Comparison of ENCODE assay signal across 7 cellular contexts in the genomic region with DNA sequence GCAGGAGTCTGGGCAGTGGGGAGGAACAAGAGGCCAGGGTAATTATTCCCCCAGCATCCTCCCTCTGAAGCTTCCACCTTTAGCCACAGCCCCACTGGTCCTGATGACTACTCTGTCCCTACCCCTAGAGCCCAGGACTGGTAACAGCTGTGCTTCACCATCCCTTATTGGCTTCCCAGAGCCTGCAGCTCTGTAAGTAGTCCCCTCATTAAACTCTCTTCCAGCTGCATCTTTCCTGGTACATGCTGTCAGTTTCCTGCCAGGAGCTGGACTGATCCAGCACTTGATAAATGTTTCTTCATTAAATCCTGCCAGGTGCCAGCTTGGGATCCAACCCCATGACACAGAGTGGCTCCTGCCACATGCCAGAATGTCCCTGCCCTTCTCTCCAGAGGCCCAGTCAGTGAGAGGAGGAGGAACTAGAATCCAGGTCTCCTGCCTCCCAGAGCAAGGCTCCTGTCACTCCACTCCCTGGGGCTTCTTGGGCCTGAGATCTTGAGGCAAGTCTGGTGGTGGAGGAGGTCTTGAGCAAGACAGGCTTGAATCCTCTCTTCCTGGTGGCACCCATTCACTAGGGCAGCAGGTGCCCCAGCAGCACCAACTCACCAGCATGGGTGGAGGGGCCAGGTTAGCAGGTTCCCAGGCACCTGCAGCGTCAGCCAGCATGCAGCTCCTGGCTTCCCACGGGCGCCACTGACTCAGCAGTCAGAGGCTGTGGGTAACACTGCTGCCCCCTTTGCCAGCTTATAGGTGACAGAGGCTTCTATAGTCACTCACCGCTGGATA. TPM values are rescaled to one million over a fixed set of nuclear protein-coding genes. Genes with fewer than 3 reads are reported as not detected.
DNase-seq lines count a peak whose midpoint lies in the region; ATAC-seq and TF ChIP-seq lines count a peak whose summit lies in the region.
"Had no signal": no experiment of that assay in that cellular context is flagged by ENCODE, and none has a peak within 500 bp of the region (broad histone marks: within the 10 kb centered on the region; RNA-seq: fewer than 3 reads in every experiment).

No MANE protein-coding gene starts in this region.

- 46 to 51% methylated on average over 4 of the region's 4 CpGs for WGBS in esophagus, 2 donors

- H3K36me3 ChIP-seq in esophagus (ENCODE audit: control insufficient read depth in 2 of 2, insufficient read depth in 2 of 2, low read length in 1 of 2), result peaks cover 7 to 10% of the 10 kb centered on the region in 2 donors

- CTCF ChIA-PET in activated CD8-positive, alpha-beta T cell treated with anti-CD3 and anti-CD28 coated beads for 36 hours (lab: Charles Lee), result interaction anchor here (1.4 to 12.8 kb wide), 18 partner anchors 11 to 318 kb away, joined by 3 to 312 read pairs (median 17); a partner anchor contains a TSS
- CTCF ChIA-PET in activated CD8-positive, alpha-beta T cell treated with anti-CD3 and anti-CD28 coated beads, Interleukin-2, amount 10 ng/mL, durations not matched to agents 7 days and 5 days (lab: Charles Lee), result interaction anchor here (0.7 to 11.6 kb wide), 19 partner anchors 11 to 269 kb away, joined by 3 to 342 read pairs (median 10); a partner anchor contains a TSS

- H3K4me1 ChIP-seq in esophagus (ENCODE audit: control insufficient read depth in 2 of 2, insufficient read depth in 2 of 2, low read length in 1 of 2), result peaks cover 3 to 14% of the 10 kb centered on the region in 2 donors

- intact Hi-C loops in activated CD8-positive, alpha-beta T cell treated with anti-CD3 and anti-CD28 coated beads for 36 hours (cut with micrococcal nuclease), result loop anchor here (5.0 to 10.0 kb wide), 3 partner anchors 38 to 148 kb away; no protein-coding TSS in a partner anchor

- H3K36me3 Mint-ChIP-seq in activated CD8-positive, alpha-beta T cell treated with anti-CD3 and anti-CD28 coated beads for 36 hours (ENCODE audit: low read depth), result no peaks in the 10 kb centered on the region
- no peaks in the 10 kb centered on the region for H3K36me3 Mint-ChIP-seq in activated CD8-positive, alpha-beta T cell treated with anti-CD3 and anti-CD28 coated beads, Interleukin-2, amount 10 ng/mL, durations not matched to agents 7 days and 5 days (ENCODE audit: low read depth)
- no peaks in the 10 kb centered on the region for H3K36me3 Mint-ChIP-seq in type B pancreatic cell

- H3K27me3 ChIP-seq in esophagus (ENCODE audit: control insufficient read depth in 1 of 2, insufficient read depth in 2 of 2, low read length in 2 of 2), result no peaks in the 10 kb centered on the region

- DNase-seq in activated CD8-positive, alpha-beta T cell treated with anti-CD3 and anti-CD28 coated beads for 36 hours, result peak; percentile 15
- DNase-seq in activated CD8-positive, alpha-beta T cell treated with anti-CD3 and anti-CD28 coated beads, Interleukin-2, amount 10 ng/mL, durations not matched to agents 7 days and 5 days, result no peak
- peak; percentile 44 for DNase-seq in type B pancreatic cell (ENCODE audit: extremely low spot score, unreplicated experiment)
- DNase-seq: activated T-cell treated with anti-CD3 and anti-CD28 coated beads for 4 hours had no signal

- peaks cover 4% of the 10 kb centered on the region for H3K27me3 Mint-ChIP-seq in activated CD8-positive, alpha-beta T cell treated with anti-CD3 and anti-CD28 coated beads for 36 hours
- peaks cover 9% of the 10 kb centered on the region for H3K27me3 Mint-ChIP-seq in activated CD8-positive, alpha-beta T cell treated with anti-CD3 and anti-CD28 coated beads, Interleukin-2, amount 10 ng/mL, durations not matched to agents 7 days and 5 days (ENCODE audit: low read depth)
- H3K27me3 Mint-ChIP-seq in type B pancreatic cell, result peaks cover 4% of the 10 kb centered on the region

- no peak overlapping the region for H3K4me3 Mint-ChIP-seq in activated CD8-positive, alpha-beta T cell treated with anti-CD3 and anti-CD28 coated beads for 36 hours
- H3K4me3 Mint-ChIP-seq in activated CD8-positive, alpha-beta T cell treated with anti-CD3 and anti-CD28 coated beads, Interleukin-2, amount 10 ng/mL, durations not matched to agents 7 days and 5 days, result no peak overlapping the region
- H3K4me3 Mint-ChIP-seq in type B pancreatic cell, result no peak overlapping the region

- H3K4me1 Mint-ChIP-seq in activated CD8-positive, alpha-beta T cell treated with anti-CD3 and anti-CD28 coated beads for 36 hours (ENCODE audit: low read depth), result no peaks in the 10 kb centered on the region
- H3K4me1 Mint-ChIP-seq in activated CD8-positive, alpha-beta T cell treated with anti-CD3 and anti-CD28 coated beads, Interleukin-2, amount 10 ng/mL, durations not matched to agents 7 days and 5 days (ENCODE audit: low read depth), result peaks cover 2% of the 10 kb centered on the region
- peaks cover 5% of the 10 kb centered on the region for H3K4me1 Mint-ChIP-seq in type B pancreatic cell (ENCODE audit: unreplicated experiment)

- H3K27ac Mint-ChIP-seq in activated CD8-positive, alpha-beta T cell treated with anti-CD3 and anti-CD28 coated beads for 36 hours, result no peak overlapping the region
- no peak overlapping the region for H3K27ac Mint-ChIP-seq in activated CD8-positive, alpha-beta T cell treated with anti-CD3 and anti-CD28 coated beads, Interleukin-2, amount 10 ng/mL, durations not matched to agents 7 days and 5 days
- H3K27ac Mint-ChIP-seq in type B pancreatic cell, result peak overlapping the region; percentile 75

- H3K27ac ChIP-seq in esophagus (ENCODE audit: low read depth in 2 of 2, low read length in 1 of 2), result peak overlapping the region; percentile 22 to 52

- H3K4me3 ChIP-seq in esophagus (ENCODE audit: low read depth in 1 of 2, low read length in 2 of 2), result no peak overlapping the region

- TF ChIP-seq CTCF in activated CD8-positive, alpha-beta T cell treated with anti-CD3 and anti-CD28 coated beads for 36 hours (IDR thresholded peaks at IDR 0.05), result no peak
- TF ChIP-seq CTCF in type B pancreatic cell (conservative IDR thresholded peaks at IDR 0.05), result no peak

- peak; percentile 28 for ATAC-seq in activated CD8-positive, alpha-beta T cell treated with anti-CD3 and anti-CD28 coated beads for 36 hours
- no peak for ATAC-seq in activated CD8-positive, alpha-beta T cell treated with anti-CD3 and anti-CD28 coated beads, Interleukin-2, amount 10 ng/mL, durations not matched to agents 7 days and 5 days
- no peak for ATAC-seq in HG03175 (IDR thresholded peaks at IDR 0.05; ENCODE audit: unreplicated experiment)
- no peak for ATAC-seq in HG03469 (IDR thresholded peaks at IDR 0.05; ENCODE audit: unreplicated experiment)

- no peaks in the 10 kb centered on the region for H3K9me3 Mint-ChIP-seq in activated CD8-positive, alpha-beta T cell treated with anti-CD3 and anti-CD28 coated beads for 36 hours
- H3K9me3 Mint-ChIP-seq in activated CD8-positive, alpha-beta T cell treated with anti-CD3 and anti-CD28 coated beads, Interleukin-2, amount 10 ng/mL, durations not matched to agents 7 days and 5 days (ENCODE audit: insufficient read depth), result no peaks in the 10 kb centered on the region
- no peaks in the 10 kb centered on the region for H3K9me3 Mint-ChIP-seq in type B pancreatic cell

- no peaks in the 10 kb centered on the region for H3K9me3 ChIP-seq in esophagus (ENCODE audit: control insufficient read depth in 2 of 2, insufficient read depth in 1 of 2, low read depth in 1 of 2, low read length in 1 of 2)

- POLR2A ChIA-PET in activated CD8-positive, alpha-beta T cell treated with anti-CD3 and anti-CD28 coated beads for 36 hours (lab: Charles Lee), result interaction anchor here (0.6 kb wide), 1 partner anchor 111 kb away, joined by 4 read pairs; no protein-coding TSS in a partner anchor
- POLR2A ChIA-PET in activated CD8-positive, alpha-beta T cell treated with anti-CD3 and anti-CD28 coated beads, Interleukin-2, amount 10 ng/mL, durations not matched to agents 7 days and 5 days (lab: Charles Lee), result interaction anchor here (0.6 to 1.1 kb wide), 3 partner anchors 40 to 125 kb away, joined by 3 to 4 read pairs (median 3); no protein-coding TSS in a partner anchor

RNA-seq across cellular contexts. Expression of a gene that starts 27.6 kb away (rescaled TPM):
- total RNA-seq in activated CD8-positive, alpha-beta T cell treated with anti-CD3 and anti-CD28 coated beads for 36 hours, result not detected
- not detected for total RNA-seq in activated CD8-positive, alpha-beta T cell treated with anti-CD3 and anti-CD28 coated beads, Interleukin-2, amount 10 ng/mL, durations not matched to agents 7 days and 5 days
- under 1 TPM in 1 of 2 donors, not detected in 1; 0.08 TPM for polyA plus RNA-seq in esophagus
- not detected in 2 replicates for total RNA-seq in type B pancreatic cell (ENCODE audit: low replicate concordance)

RNA-seq across cellular contexts. Expression of a gene that starts 30.3 kb away (rescaled TPM):
- 1 to 10 TPM; 3.7 TPM for total RNA-seq in activated CD8-positive, alpha-beta T cell treated with anti-CD3 and anti-CD28 coated beads for 36 hours
- total RNA-seq in activated CD8-positive, alpha-beta T cell treated with anti-CD3 and anti-CD28 coated beads, Interleukin-2, amount 10 ng/mL, durations not matched to agents 7 days and 5 days, result 1 to 10 TPM in 1 of 2 experiments, under 1 TPM in 1; 0.76 to 1.7 TPM
- 100 to 1,000 TPM in 1 of 2 donors, 10 to 100 TPM in 1; 73.4 to 298 TPM for polyA plus RNA-seq in esophagus
- 212 and 367 TPM in 2 replicates for total RNA-seq in type B pancreatic cell (ENCODE audit: low replicate concordance)

RNA-seq across cellular contexts. Expression of a gene that starts 40.3 kb away (rescaled TPM):
- 10 to 100 TPM; 25.3 to 28.3 TPM for total RNA-seq in activated CD8-positive, alpha-beta T cell treated with anti-CD3 and anti-CD28 coated beads for 36 hours
- 10 to 100 TPM; 16.3 to 16.5 TPM for total RNA-seq in activated CD8-positive, alpha-beta T cell treated with anti-CD3 and anti-CD28 coated beads, Interleukin-2, amount 10 ng/mL, durations not matched to agents 7 days and 5 days
- polyA plus RNA-seq in esophagus, result 10 to 100 TPM in 1 of 2 donors, 1 to 10 TPM in 1; 7.0 to 15.5 TPM
- 15.0 and 25.7 TPM in 2 replicates for total RNA-seq in type B pancreatic cell (ENCODE audit: low replicate concordance)

RNA-seq across cellular contexts. Expression of a gene that starts 40.5 kb away (rescaled TPM):
- total RNA-seq in activated CD8-positive, alpha-beta T cell treated with anti-CD3 and anti-CD28 coated beads for 36 hours, result 100 to 1,000 TPM; 312 to 334 TPM
- total RNA-seq in activated CD8-positive, alpha-beta T cell treated with anti-CD3 and anti-CD28 coated beads, Interleukin-2, amount 10 ng/mL, durations not matched to agents 7 days and 5 days, result 100 to 1,000 TPM; 339 to 364 TPM
- 100 to 1,000 TPM; 364 to 613 TPM for polyA plus RNA-seq in esophagus
- 268 and 281 TPM in 2 replicates for total RNA-seq in type B pancreatic cell (ENCODE audit: low replicate concordance)

RNA-seq across cellular contexts. Expression of a gene that starts 47.0 kb away (rescaled TPM):
- 10 to 100 TPM; 12.4 to 15.0 TPM for total RNA-seq in activated CD8-positive, alpha-beta T cell treated with anti-CD3 and anti-CD28 coated beads for 36 hours
- total RNA-seq in activated CD8-positive, alpha-beta T cell treated with anti-CD3 and anti-CD28 coated beads, Interleukin-2, amount 10 ng/mL, durations not matched to agents 7 days and 5 days, result 10 to 100 TPM; 18.8 to 20.3 TPM
- 1 to 10 TPM; 4.9 to 5.7 TPM for polyA plus RNA-seq in esophagus
- total RNA-seq in type B pancreatic cell (ENCODE audit: low replicate concordance), result 9.3 and 16.0 TPM in 2 replicates

Comparison
In these comparisons a context has a peak if more than half of its experiments do, and no peak if none do; other contexts are left out.
1. RNA of a gene that starts 30.3 kb away (total RNA-seq): 212 to 367 TPM in type B pancreatic cell; 3.7 TPM in activated CD8-positive, alpha-beta T cell treated with anti-CD3 and anti-CD28 coated beads for 36 hours and 0.76 to 1.7 TPM in activated CD8-positive, alpha-beta T cell treated with anti-CD3 and anti-CD28 coated beads, Interleukin-2, amount 10 ng/mL, durations not matched to agents 7 days and 5 days; every median in the first group is over 10 times any median in the second.